7 cellular contexts compared by ENCODE assay signal in the genomic region with DNA sequence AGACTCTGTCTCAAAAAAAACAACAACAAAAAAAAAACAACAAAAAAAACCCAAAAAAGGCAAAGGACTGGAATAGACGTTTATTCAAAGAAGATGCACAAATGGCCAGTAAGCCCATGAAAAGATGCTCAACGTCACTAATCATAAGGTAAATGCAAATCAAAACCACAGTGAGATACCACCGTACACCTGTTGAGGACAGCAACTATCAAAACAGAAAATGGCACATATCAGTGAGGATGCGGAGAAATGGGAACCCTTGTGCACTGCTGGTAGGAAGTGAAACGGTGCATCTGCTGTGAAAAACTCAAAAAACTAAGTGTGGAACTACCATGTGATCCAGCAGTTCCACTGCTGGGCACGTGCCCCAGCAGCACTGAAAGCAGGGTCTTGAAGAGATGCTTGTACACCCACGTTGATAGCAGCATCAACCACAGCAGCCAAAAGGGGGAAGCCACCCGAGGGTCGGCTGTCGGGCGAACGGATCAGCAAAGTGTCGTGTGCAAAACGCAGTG.
A peak's percentile ranks its signal among the peaks of the same experiment; 100 is the strongest.
DNase-seq lines count a peak whose midpoint lies in the region; ATAC-seq lines count a peak whose summit lies in the region.
"Not testable (repeated sequence)": the region's sequence is repeated elsewhere in the genome, so short reads cannot be mapped to it uniquely, and the experiment has no call there.

No MANE protein-coding gene starts in this region.

- H3K27me3 Mint-ChIP-seq in central memory CD8-positive, alpha-beta T cell: not testable (repeated sequence)

- H3K36me3 Mint-ChIP-seq in central memory CD8-positive, alpha-beta T cell (ENCODE audit: insufficient read depth): peaks cover 18% of the 10 kb centered on the region

- peaks cover 34% of the 10 kb centered on the region for H3K4me1 Mint-ChIP-seq in central memory CD8-positive, alpha-beta T cell

- ATAC-seq in GM18508 (IDR thresholded peaks at IDR 0.05; ENCODE audit: insufficient read depth, unreplicated experiment) (peak; percentile 68), GM21447 (IDR thresholded peaks at IDR 0.05; ENCODE audit: unreplicated experiment) (peak; percentile 92), HG02763 (IDR thresholded peaks at IDR 0.05; ENCODE audit: unreplicated experiment) (peak; percentile 81), HG03103 (IDR thresholded peaks at IDR 0.05; ENCODE audit: low read depth, unreplicated experiment) (peak; percentile 75), HG03565 (IDR thresholded peaks at IDR 0.05; ENCODE audit: unreplicated experiment) (peak; percentile 76)
- ATAC-seq in central memory CD8-positive, alpha-beta T cell (replicated peaks; ENCODE audit: extremely low read depth, poor library complexity, severe bottlenecking): not testable (repeated sequence)

- not testable (repeated sequence) for H3K9me3 Mint-ChIP-seq in central memory CD8-positive, alpha-beta T cell

- H3K4me3 Mint-ChIP-seq in central memory CD8-positive, alpha-beta T cell: not testable (repeated sequence)

- peak; percentile 33 for DNase-seq in GM19238 (ENCODE audit: insufficient read length, low spot score)
- DNase-seq in central memory CD8-positive, alpha-beta T cell (ENCODE audit: low spot score in 2 of 2): not testable (repeated sequence)

- peak overlapping the region; percentile 32 for H3K27ac Mint-ChIP-seq in central memory CD8-positive, alpha-beta T cell (ENCODE audit: low read depth)
